25 cellular contexts compared by ENCODE assay signal in genomic region chr16:17617021-17617420, GRCh38.
"Had no signal": no experiment of that assay in that cellular context is flagged by ENCODE, and none has a peak within 500 bp of the region (broad histone marks: within the 10 kb centered on the region; RNA-seq: fewer than 3 reads in every experiment).

No MANE protein-coding gene starts in this region.

- DNase-seq: colonic mucosa; cortex of kidney; dermis blood vessel endothelial cell; dorsolateral prefrontal cortex; effector CD4-positive, alpha-beta T cell; effector CD8-positive, alpha-beta T cell; effector memory CD4-positive, alpha-beta T cell; effector memory CD8-positive, alpha-beta T cell; endodermal cell; erythroblast; esophagus squamous epithelium; foreskin fibroblast; foreskin melanocyte; gastrocnemius medialis; glutamatergic neuron; head of caudate nucleus; heart left ventricle; heart right ventricle had no signal

- H3K27ac ChIP-seq: colonic mucosa, coronary artery, dorsolateral prefrontal cortex, epithelial cell of prostate, esophagus muscularis mucosa, esophagus squamous epithelium, foreskin keratinocyte, gastrocnemius medialis, gastroesophageal sphincter, heart left ventricle, heart right ventricle had no signal

- H3K4me1 ChIP-seq: colonic mucosa, esophagus muscularis mucosa, esophagus squamous epithelium, foreskin keratinocyte, gastrocnemius medialis, gastroesophageal sphincter, heart left ventricle, heart right ventricle had no signal

- H3K27me3 Mint-ChIP-seq: dendritic cell treated with granulocyte-macrophage colony-stimulating factor and Interleukin-4, amounts not matched to agents 40 ng/mL and 50 ng/mL, for 4 days had no signal

- H3K27ac Mint-ChIP-seq: dendritic cell treated with granulocyte-macrophage colony-stimulating factor and Interleukin-4, amounts not matched to agents 40 ng/mL and 50 ng/mL, for 4 days; effector memory CD8-positive, alpha-beta T cell; endodermal cell had no signal

- ATAC-seq: effector memory CD8-positive, alpha-beta T cell; esophagus mucosa; foreskin keratinocyte; gastrocnemius medialis; gastroesophageal sphincter; heart left ventricle; heart right ventricle had no signal

- H3K4me1 Mint-ChIP-seq: endodermal cell had no signal

- H3K9me3 Mint-ChIP-seq: dendritic cell treated with granulocyte-macrophage colony-stimulating factor and Interleukin-4, amounts not matched to agents 40 ng/mL and 50 ng/mL, for 4 days; effector memory CD8-positive, alpha-beta T cell; endodermal cell had no signal

- H3K36me3 ChIP-seq: colonic mucosa, esophagus muscularis mucosa, esophagus squamous epithelium, gastrocnemius medialis, gastroesophageal sphincter, heart left ventricle, heart right ventricle had no signal

- H3K4me3 Mint-ChIP-seq: dendritic cell treated with granulocyte-macrophage colony-stimulating factor and Interleukin-4, amounts not matched to agents 40 ng/mL and 50 ng/mL, for 4 days; effector memory CD8-positive, alpha-beta T cell; endodermal cell had no signal

- H3K27me3 ChIP-seq: colonic mucosa, esophagus muscularis mucosa, esophagus squamous epithelium, foreskin keratinocyte, gastrocnemius medialis had no signal

- H3K4me3 ChIP-seq: colonic mucosa, coronary artery, dorsolateral prefrontal cortex, esophagus muscularis mucosa, esophagus squamous epithelium, gastrocnemius medialis, gastroesophageal sphincter, heart left ventricle, heart right ventricle had no signal

- H3K9me3 ChIP-seq: colonic mucosa, esophagus muscularis mucosa, esophagus squamous epithelium, gastrocnemius medialis, gastroesophageal sphincter, heart left ventricle, heart right ventricle had no signal
